In the genomic region with DNA sequence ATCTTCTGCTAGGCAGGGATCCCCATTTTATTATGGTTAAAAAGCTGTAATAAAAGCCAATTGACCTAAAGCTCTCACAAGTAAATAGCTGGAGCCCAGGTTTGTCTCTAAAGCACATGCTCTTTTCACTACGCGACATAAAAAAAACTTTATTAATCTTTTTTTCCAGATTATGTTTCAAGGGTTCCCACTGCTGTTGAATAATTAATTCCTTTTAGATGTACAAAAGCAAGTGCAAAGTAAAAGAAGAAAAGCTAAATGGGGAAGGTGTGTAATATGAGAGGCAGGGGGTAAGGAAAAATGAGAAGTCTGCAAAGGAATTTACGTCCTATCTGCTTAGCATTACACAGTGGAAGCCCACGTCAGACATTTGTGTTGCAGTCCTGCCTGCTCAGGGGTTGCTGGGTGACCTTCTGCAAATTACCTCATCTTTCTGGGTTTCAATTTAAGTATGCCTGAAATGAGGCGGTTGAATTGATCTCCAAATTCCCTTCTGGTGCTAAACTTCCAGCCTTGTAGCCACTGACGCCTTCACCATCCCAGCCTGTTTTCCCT, we compare ENCODE assay signal across 8 cellular contexts. TPM values are rescaled to one million over a fixed set of nuclear protein-coding genes. Genes with fewer than 3 reads are reported as not detected.
DNase-seq lines count a peak whose midpoint lies in the region; ATAC-seq and TF ChIP-seq lines count a peak whose summit lies in the region.

No MANE protein-coding gene starts in this region.

- H3K4me1 Mint-ChIP-seq in WTC11 = peaks cover 17% of the 10 kb centered on the region

- H3K4me1 ChIP-seq in muscle layer of colon (ENCODE audit: insufficient read depth, low read length) = no peaks in the 10 kb centered on the region
- peaks cover 18% of the 10 kb centered on the region for H3K4me1 ChIP-seq in thymus (ENCODE audit: control insufficient read depth, insufficient read depth, low read length)

- H3K36me3 Mint-ChIP-seq in WTC11 = no peaks in the 10 kb centered on the region

- peak overlapping the region; percentile 96 for H3K4me3 Mint-ChIP-seq in WTC11

- peaks cover 21% of the 10 kb centered on the region for H3K27me3 Mint-ChIP-seq in WTC11 (ENCODE audit: low read depth)

- 28% methylated on average over 6 of the region's 6 CpGs for WGBS in thymus

- H3K36me3 ChIP-seq in GM06990 (ENCODE audit: control insufficient read depth, insufficient read depth, low read length) (0 out of 2 replicates have a peak, but pooled peaks cover under 1% of the 10 kb centered on the region), muscle layer of colon (ENCODE audit: insufficient read depth, low read length) (no peaks in the 10 kb centered on the region), thymus (ENCODE audit: control insufficient read depth, insufficient read depth) (no peaks in the 10 kb centered on the region)

- H3K9me3 Mint-ChIP-seq in WTC11 = no peaks in the 10 kb centered on the region

- POLR2A ChIA-PET in WTC11 (lab: Charles Lee) = interaction anchor here (0.6 to 1.3 kb wide), 9 partner anchors 9 to 1717 kb away, joined by 3 to 5 read pairs (median 4); no protein-coding TSS in a partner anchor

- H3K27ac ChIP-seq in epithelial cell of prostate (peak overlapping the region; percentile 99), muscle layer of colon (ENCODE audit: low read depth, low read length) (peak overlapping the region; percentile 92), thymus (ENCODE audit: low read depth) (peak overlapping the region; percentile 100)

- no peak for TF ChIP-seq CTCF in GM06990 (IDR thresholded peaks at IDR 0.05; ENCODE audit: insufficient read depth, low read length, poor library complexity, severe bottlenecking)
- no peak for TF ChIP-seq CTCF in WTC11 (IDR thresholded peaks at IDR 0.05)

- H3K9me3 ChIP-seq in muscle layer of colon (ENCODE audit: low read length) = no peaks in the 10 kb centered on the region
- H3K9me3 ChIP-seq in thymus (ENCODE audit: control insufficient read depth) = no peaks in the 10 kb centered on the region

- H3K4me3 ChIP-seq in GM06990 (replicated peaks; ENCODE audit: low read depth, low read length) (peak overlapping the region; percentile 84), muscle layer of colon (ENCODE audit: low read depth in 1 of 2, low read length in 2 of 2) (peak overlapping the region; percentile 57 to 96), thymus (ENCODE audit: low read length) (peak overlapping the region; percentile 82)

- DNase-seq in GM06990 (ENCODE audit: extremely low read depth, insufficient read length) (peak; percentile 74), LHCN-M2 (ENCODE audit: low read depth) (peak; percentile 74), WTC11 (ENCODE audit: low spot score) (no peak), epithelial cell of prostate (ENCODE audit: low read depth, low spot score) (no peak), NCI-H2029 treated with DMSO at 0.1 percent for 48 hours (lab: John Stamatoyannopoulos, UW) (no peak)

- ATAC-seq in GM21825 (IDR thresholded peaks at IDR 0.05; ENCODE audit: unreplicated experiment) = peak; percentile 21
- ATAC-seq in WTC11 = peak; percentile 6

- CTCF ChIA-PET in WTC11 (lab: Charles Lee) = interaction anchor here (1.1 to 1.3 kb wide), 3 partner anchors 81 to 108 kb away, joined by 4 to 10 read pairs (median 5); no protein-coding TSS in a partner anchor

- peak overlapping the region; percentile 79; the same call in 1 of the 2 replicates for H3K27ac Mint-ChIP-seq in WTC11

- H3K27me3 ChIP-seq in GM06990 (replicated peaks; ENCODE audit: control insufficient read depth, insufficient read depth, low read length) = no peaks in the 10 kb centered on the region
- H3K27me3 ChIP-seq in muscle layer of colon (ENCODE audit: control insufficient read depth in 1 of 2, insufficient read depth in 2 of 2, low read length in 2 of 2) = no peaks in the 10 kb centered on the region
- no peaks in the 10 kb centered on the region for H3K27me3 ChIP-seq in thymus (ENCODE audit: control insufficient read depth, insufficient read depth)

- H3K9ac ChIP-seq in muscle layer of colon (ENCODE audit: low read length) = peak overlapping the region; percentile 97

TF ChIP-seq in WTC11, 78 proteins besides CTCF, POLR2A, EP300 and RAD21:
- TF ChIP-seq KAT7 (CRISPR knock-in tag; IDR thresholded peaks at IDR 0.05; ENCODE audit: borderline replicate concordance) (no peak), HMGA2 (CRISPR knock-in tag; IDR thresholded peaks at IDR 0.05) (no peak), NR1H2 (CRISPR knock-in tag; IDR thresholded peaks at IDR 0.05) (no peak), ESRRA (CRISPR knock-in tag; IDR thresholded peaks at IDR 0.05; ENCODE audit: borderline replicate concordance) (no peak), SMAD3 (CRISPR knock-in tag; IDR thresholded peaks at IDR 0.05; ENCODE audit: borderline replicate concordance) (no peak), JUN (CRISPR knock-in tag; IDR thresholded peaks at IDR 0.05) (no peak)
- TF ChIP-seq, protein P1, sequence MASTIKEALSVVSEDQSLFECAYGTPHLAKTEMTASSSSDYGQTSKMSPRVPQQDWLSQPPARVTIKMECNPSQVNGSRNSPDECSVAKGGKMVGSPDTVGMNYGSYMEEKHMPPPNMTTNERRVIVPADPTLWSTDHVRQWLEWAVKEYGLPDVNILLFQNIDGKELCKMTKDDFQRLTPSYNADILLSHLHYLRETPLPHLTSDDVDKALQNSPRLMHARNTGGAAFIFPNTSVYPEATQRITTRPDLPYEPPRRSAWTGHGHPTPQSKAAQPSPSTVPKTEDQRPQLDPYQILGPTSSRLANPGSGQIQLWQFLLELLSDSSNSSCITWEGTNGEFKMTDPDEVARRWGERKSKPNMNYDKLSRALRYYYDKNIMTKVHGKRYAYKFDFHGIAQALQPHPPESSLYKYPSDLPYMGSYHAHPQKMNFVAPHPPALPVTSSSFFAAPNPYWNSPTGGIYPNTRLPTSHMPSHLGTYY (CRISPR knock-in tag; IDR thresholded peaks at IDR 0.05) = no peak
- TF ChIP-seq, protein P2, sequence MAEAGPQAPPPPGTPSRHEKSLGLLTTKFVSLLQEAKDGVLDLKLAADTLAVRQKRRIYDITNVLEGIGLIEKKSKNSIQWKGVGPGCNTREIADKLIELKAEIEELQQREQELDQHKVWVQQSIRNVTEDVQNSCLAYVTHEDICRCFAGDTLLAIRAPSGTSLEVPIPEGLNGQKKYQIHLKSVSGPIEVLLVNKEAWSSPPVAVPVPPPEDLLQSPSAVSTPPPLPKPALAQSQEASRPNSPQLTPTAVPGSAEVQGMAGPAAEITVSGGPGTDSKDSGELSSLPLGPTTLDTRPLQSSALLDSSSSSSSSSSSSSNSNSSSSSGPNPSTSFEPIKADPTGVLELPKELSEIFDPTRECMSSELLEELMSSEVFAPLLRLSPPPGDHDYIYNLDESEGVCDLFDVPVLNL (CRISPR knock-in tag; IDR thresholded peaks at IDR 0.05; ENCODE audit: borderline replicate concordance, low read depth) = no peak

RNA-seq across cellular contexts. Expression of a gene that starts 0.8 kb away (rescaled TPM):
- total RNA-seq in LHCN-M2 (2014; rRNA removed) (50.3 and 62.9 TPM in 2 replicates), WTC11 (2021) (5.2 to 6.3 TPM (median 5.8 TPM) in 3 replicates)
- polyA plus RNA-seq in LHCN-M2 (2012) = 31.5 TPM
- polyA plus RNA-seq in thymus = 68.4 TPM

Comparison
In these comparisons a context has a peak if more than half of its experiments do, and no peak if none do; other contexts are left out.
1. DNase-seq: peak in GM06990 (single experiment) and LHCN-M2 (single experiment); none in WTC11 (single experiment), epithelial cell of prostate (single experiment) and NCI-H2029 treated with DMSO at 0.1 percent for 48 hours (single experiment).
2. Peak in every context shown above with its lines, with median percentiles within 50 percentile points of each other: H3K4me3 ChIP-seq and H3K27ac ChIP-seq.